In genomic region chr21:33383056-33383888, GRCh38 we compare ENCODE assay signal across 8 cellular contexts. TPM values are rescaled to one million over a fixed set of nuclear protein-coding genes. Genes with fewer than 3 reads are reported as not detected.
DNase-seq lines count a peak whose midpoint lies in the region; ATAC-seq and TF ChIP-seq lines count a peak whose summit lies in the region.

No MANE protein-coding gene starts in this region.

- H3K4me1 Mint-ChIP-seq in activated T-helper 2 cell treated with anti-CD3 and anti-CD28 coated beads, Interferon-gamma antibody, Interleukin-2, Interleukin-4, amounts not matched to agents 10 μg/mL and 5 μg/mL and 100 μg/mL, durations not matched to agents 14 hours and 24 hours and 36 hours (ENCODE audit: low read depth): peaks cover 53% of the 10 kb centered on the region

- H3K4me1 ChIP-seq in Peyer's patch (peaks cover 5 to 45% (median 38%) of the 10 kb centered on the region in 4 donors), cardiac muscle cell (ENCODE audit: low read depth) (peaks cover 8% of the 10 kb centered on the region)

- H3K27ac Mint-ChIP-seq in activated T-helper 2 cell treated with anti-CD3 and anti-CD28 coated beads, Interferon-gamma antibody, Interleukin-2, Interleukin-4, amounts not matched to agents 10 μg/mL and 5 μg/mL and 100 μg/mL, durations not matched to agents 14 hours and 24 hours and 36 hours: peak overlapping the region; percentile 88

- H3K4me3 ChIP-seq in Peyer's patch (peak overlapping the region; percentile 13 to 31 (median 22)), cardiac muscle cell (no peak overlapping the region), skin epidermis (peak overlapping the region in 3 of 7 experiments; percentile 6 to 15 (median 15))

- ATAC-seq in GM18519 (IDR thresholded peaks at IDR 0.05; ENCODE audit: low FRiP score, unreplicated experiment) (peak; percentile 65), HG02981 (IDR thresholded peaks at IDR 0.05; ENCODE audit: unreplicated experiment) (peak; percentile 73)

- TF ChIP-seq POLR2A in Peyer's patch (IDR thresholded peaks at IDR 0.05): peak in 1 of 2 donors; percentile 15

- H3K27ac ChIP-seq in Peyer's patch: peak overlapping the region; percentile 69 to 87 (median 79)
- no peak overlapping the region for H3K27ac ChIP-seq in cardiac muscle cell
- peak overlapping the region; percentile 14 to 94 (median 85) for H3K27ac ChIP-seq in skin epidermis

- TF ChIP-seq CTCF in Peyer's patch (IDR thresholded peaks at IDR 0.05) (no peak), cardiac muscle cell (IDR thresholded peaks at IDR 0.05; ENCODE audit: low read depth, low read length) (no peak)

- peaks cover 16% of the 10 kb centered on the region for H3K27me3 Mint-ChIP-seq in activated T-helper 2 cell treated with anti-CD3 and anti-CD28 coated beads, Interferon-gamma antibody, Interleukin-2, Interleukin-4, amounts not matched to agents 10 μg/mL and 5 μg/mL and 100 μg/mL, durations not matched to agents 14 hours and 24 hours and 36 hours (ENCODE audit: low read depth)

- H3K36me3 Mint-ChIP-seq in activated T-helper 2 cell treated with anti-CD3 and anti-CD28 coated beads, Interferon-gamma antibody, Interleukin-2, Interleukin-4, amounts not matched to agents 10 μg/mL and 5 μg/mL and 100 μg/mL, durations not matched to agents 14 hours and 24 hours and 36 hours (ENCODE audit: low read depth): no peaks in the 10 kb centered on the region

- H3K9me3 Mint-ChIP-seq in activated T-helper 2 cell treated with anti-CD3 and anti-CD28 coated beads, Interferon-gamma antibody, Interleukin-2, Interleukin-4, amounts not matched to agents 10 μg/mL and 5 μg/mL and 100 μg/mL, durations not matched to agents 14 hours and 24 hours and 36 hours: no peaks in the 10 kb centered on the region

- H3K9me3 ChIP-seq in Peyer's patch (no peaks in the 10 kb centered on the region), cardiac muscle cell (ENCODE audit: low read depth) (no peaks in the 10 kb centered on the region)

- H3K27me3 ChIP-seq in Peyer's patch (no peaks in the 10 kb centered on the region), cardiac muscle cell (no peaks in the 10 kb centered on the region)

- intact Hi-C loops in activated T-helper 2 cell treated with anti-CD3 and anti-CD28 coated beads, Interferon-gamma antibody, Interleukin-2, Interleukin-4, amounts not matched to agents 10 μg/mL and 5 μg/mL and 100 μg/mL, durations not matched to agents 14 hours and 24 hours and 36 hours (cut with micrococcal nuclease): loop anchor here (1.0 to 10.0 kb wide), 4 partner anchors 51 to 262 kb away; partner anchors contain the start of genes CRYZL1, IFNAR1 and ITSN1

- DNase-seq in Peyer's patch (peak; percentile 68 to 95 (median 95)), cardiac muscle cell (ENCODE audit: low read depth in 1 of 2, low spot score in 1 of 2) (peak; percentile 6 to 78), NCI-H1694 (lab: John Stamatoyannopoulos, UW) (no peak), iPS-NIHi11 (ENCODE audit: low spot score) (no peak)
- DNase-seq in activated T-helper 2 cell treated with anti-CD3 and anti-CD28 coated beads, Interferon-gamma antibody, Interleukin-2, Interleukin-4, amounts not matched to agents 10 μg/mL and 5 μg/mL and 100 μg/mL, durations not matched to agents 14 hours and 24 hours and 36 hours (ENCODE audit: low spot score): peak; percentile 68

- H3K4me3 Mint-ChIP-seq in activated T-helper 2 cell treated with anti-CD3 and anti-CD28 coated beads, Interferon-gamma antibody, Interleukin-2, Interleukin-4, amounts not matched to agents 10 μg/mL and 5 μg/mL and 100 μg/mL, durations not matched to agents 14 hours and 24 hours and 36 hours (ENCODE audit: low read depth): peak overlapping the region; percentile 77

- H3K36me3 ChIP-seq in Peyer's patch (no peaks in the 10 kb centered on the region), cardiac muscle cell (no peaks in the 10 kb centered on the region)

RNA-seq across cellular contexts. Expression of gene IFNGR2, which starts 19.9 kb away (rescaled TPM):
- total RNA-seq in Peyer's patch: 10 to 100 TPM; 53.7 to 96.3 (median 67.6) TPM
- total RNA-seq in activated T-helper 2 cell treated with anti-CD3 and anti-CD28 coated beads, Interferon-gamma antibody, Interleukin-2, Interleukin-4, amounts not matched to agents 10 μg/mL and 5 μg/mL and 100 μg/mL, durations not matched to agents 14 hours and 24 hours and 36 hours: 14.5 and 16.2 TPM in 2 replicates
- 36.8 and 47.2 TPM in 2 replicates for total RNA-seq in cardiac muscle cell
- polyA plus RNA-seq in cardiac muscle cell: 64.6 and 87.6 TPM in 2 replicates

RNA-seq across cellular contexts. Expression of gene IFNAR1, which starts 58.5 kb away (rescaled TPM):
- total RNA-seq in Peyer's patch: 10 to 100 TPM; 14.9 to 23.1 (median 21.9) TPM
- total RNA-seq in activated T-helper 2 cell treated with anti-CD3 and anti-CD28 coated beads, Interferon-gamma antibody, Interleukin-2, Interleukin-4, amounts not matched to agents 10 μg/mL and 5 μg/mL and 100 μg/mL, durations not matched to agents 14 hours and 24 hours and 36 hours: 26.8 and 27.9 TPM in 2 replicates
- 6.5 and 12.1 TPM in 2 replicates for total RNA-seq in cardiac muscle cell
- polyA plus RNA-seq in cardiac muscle cell: 18.6 and 19.2 TPM in 2 replicates

Comparison
In these comparisons a context has a peak if more than half of its experiments do, and no peak if none do; other contexts are left out.
1. DNase-seq: peak in Peyer's patch (3 of 3), activated T-helper 2 cell treated with anti-CD3 and anti-CD28 coated beads, Interferon-gamma antibody, Interleukin-2, Interleukin-4, amounts not matched to agents 10 μg/mL and 5 μg/mL and 100 μg/mL, durations not matched to agents 14 hours and 24 hours and 36 hours (single experiment) and cardiac muscle cell (2 of 2); none in NCI-H1694 (single experiment) and iPS-NIHi11 (single experiment).